ENCODE assay signal across 8 cellular contexts in genomic region chr7:45089314-45089891, GRCh38. TPM values are rescaled to one million over a fixed set of nuclear protein-coding genes. Genes with fewer than 3 reads are reported as not detected.
A peak's percentile ranks its signal among the peaks of the same experiment; 100 is the strongest.
DNase-seq lines count a peak whose midpoint lies in the region; ATAC-seq and TF ChIP-seq lines count a peak whose summit lies in the region.

No MANE protein-coding gene starts in this region.

- H3K4me1 Mint-ChIP-seq in T-helper 2 cell treated with Interferon-gamma antibody and Interleukin-4, amounts not matched to agents 5 μg/mL and 100 μg/mL, for 36 hours (ENCODE audit: low read depth) = peaks cover 6% of the 10 kb centered on the region

- H3K4me3 Mint-ChIP-seq in T-helper 2 cell treated with Interferon-gamma antibody and Interleukin-4, amounts not matched to agents 5 μg/mL and 100 μg/mL, for 36 hours = peak overlapping the region; percentile 68

- H3K9me3 ChIP-seq in BLaER1 (peaks cover 5% of the 10 kb centered on the region; the same call in 1 of the 2 replicates), right cardiac atrium (ENCODE audit: control insufficient read depth, low read length) (no peaks in the 10 kb centered on the region)

- in situ Hi-C loops in astrocyte of the cerebellum (cut with HindIII; ENCODE audit: low sequenced_read_pairs) = no loop called here

- no peaks in the 10 kb centered on the region for H3K9me3 Mint-ChIP-seq in T-helper 2 cell treated with Interferon-gamma antibody and Interleukin-4, amounts not matched to agents 5 μg/mL and 100 μg/mL, for 36 hours

- H3K4me1 ChIP-seq in BLaER1 = peaks cover 18% of the 10 kb centered on the region; the same call in 1 of the 2 replicates
- H3K4me1 ChIP-seq in right cardiac atrium (ENCODE audit: control insufficient read depth, insufficient read depth, low read length) = no peaks in the 10 kb centered on the region
- no peaks in the 10 kb centered on the region for H3K4me1 ChIP-seq in urinary bladder (ENCODE audit: insufficient read depth)

- intact Hi-C loops in right cardiac atrium (cut with DNase I) = no loop called here
- intact Hi-C loops in posterior vena cava (cut with DNase I) = no loop called here

- ATAC-seq in right cardiac atrium = peak; percentile 35 to 55

- H3K27ac ChIP-seq in BLaER1 (no peak overlapping the region), right cardiac atrium (ENCODE audit: low read length) (no peak overlapping the region), urinary bladder (ENCODE audit: low read depth) (no peak overlapping the region)

- no peak overlapping the region for H3K9ac ChIP-seq in BLaER1

- TF ChIP-seq CTCF in LNCaP clone FGC (IDR thresholded peaks at IDR 0.05; ENCODE audit: control insufficient read depth, extremely low read depth, insufficient read depth) (no peak), astrocyte of the cerebellum (IDR thresholded peaks at IDR 0.05; ENCODE audit: low read depth, low read length, missing control alignments) (no peak)

- H4K20me1 ChIP-seq in BLaER1 = no peaks in the 10 kb centered on the region

- no peaks in the 10 kb centered on the region for H3K36me3 ChIP-seq in BLaER1
- H3K36me3 ChIP-seq in urinary bladder (ENCODE audit: insufficient read depth) = no peaks in the 10 kb centered on the region

- peak overlapping the region; percentile 64 for H3K4me2 ChIP-seq in BLaER1

- H3K36me3 Mint-ChIP-seq in T-helper 2 cell treated with Interferon-gamma antibody and Interleukin-4, amounts not matched to agents 5 μg/mL and 100 μg/mL, for 36 hours (ENCODE audit: low read depth) = no peaks in the 10 kb centered on the region

- peaks cover 38% of the 10 kb centered on the region for H3K27me3 Mint-ChIP-seq in T-helper 2 cell treated with Interferon-gamma antibody and Interleukin-4, amounts not matched to agents 5 μg/mL and 100 μg/mL, for 36 hours (ENCODE audit: low read depth)

- H3K27me3 ChIP-seq in BLaER1 (peaks cover 21% of the 10 kb centered on the region; the same call in 1 of the 2 replicates), right cardiac atrium (ENCODE audit: control insufficient read depth, insufficient read depth) (no peaks in the 10 kb centered on the region)

- no peak overlapping the region for H3K27ac Mint-ChIP-seq in T-helper 2 cell treated with Interferon-gamma antibody and Interleukin-4, amounts not matched to agents 5 μg/mL and 100 μg/mL, for 36 hours

- DNase-seq in LNCaP clone FGC (ENCODE audit: low read depth) (peak; percentile 6), astrocyte of the cerebellum (ENCODE audit: low read depth) (no peak), right cardiac atrium (peak; percentile 64 to 82 (median 81)), posterior vena cava (ENCODE audit: low spot score) (peak; percentile 86), Kasumi-1 (lab: John Stamatoyannopoulos, UW) (no peak)
- peak; percentile 59 for DNase-seq in T-helper 2 cell treated with Interferon-gamma antibody and Interleukin-4, amounts not matched to agents 5 μg/mL and 100 μg/mL, for 36 hours (ENCODE audit: low spot score)

- WGBS in right cardiac atrium = 8% methylated on average over 22 of the region's 22 CpGs
- 5% methylated on average over 22 of the region's 22 CpGs for WGBS in urinary bladder

- peak overlapping the region; percentile 62 for H3K4me3 ChIP-seq in BLaER1
- no peak overlapping the region for H3K4me3 ChIP-seq in LNCaP clone FGC (ENCODE audit: low read depth, low read length)
- peak overlapping the region; percentile 61 for H3K4me3 ChIP-seq in astrocyte of the cerebellum (ENCODE audit: low read depth, low read length)
- H3K4me3 ChIP-seq in right cardiac atrium (ENCODE audit: low read length) = peak overlapping the region; percentile 59
- H3K4me3 ChIP-seq in urinary bladder (ENCODE audit: low read depth, low read length) = peak overlapping the region; percentile 59

RNA-seq across cellular contexts. Expression of gene NACAD, which starts 0.6 kb away (rescaled TPM):
- 1 to 10 TPM; 4.5 to 6.5 (median 5.0) TPM for total RNA-seq in right cardiac atrium
- 3.2 TPM for polyA plus RNA-seq in right cardiac atrium
- total RNA-seq in posterior vena cava = 10 to 100 TPM in 1 of 2 donors, 1 to 10 TPM in 1; 8.5 to 10.4 TPM
- 1.9 TPM for total RNA-seq in urinary bladder
- 7.7 TPM for polyA plus RNA-seq in urinary bladder

RNA-seq across cellular contexts. Expression of gene TBRG4, which starts 22.1 kb away (rescaled TPM):
- total RNA-seq in right cardiac atrium = 10 to 100 TPM; 49.5 to 68.1 (median 55.3) TPM
- 46.2 TPM for polyA plus RNA-seq in right cardiac atrium
- total RNA-seq in posterior vena cava = 10 to 100 TPM; 32.5 to 35.1 TPM
- 41.6 TPM for total RNA-seq in urinary bladder
- polyA plus RNA-seq in urinary bladder = 56.5 TPM

Comparison
In these comparisons a context has a peak if more than half of its experiments do, and no peak if none do; other contexts are left out.
1. DNase-seq: peak in LNCaP clone FGC (single experiment), T-helper 2 cell treated with Interferon-gamma antibody and Interleukin-4, amounts not matched to agents 5 μg/mL and 100 μg/mL, for 36 hours (single experiment), right cardiac atrium (3 of 3) and posterior vena cava (single experiment); none in astrocyte of the cerebellum (single experiment) and Kasumi-1 (0 of 2).